Comparison of ENCODE assay signal across 8 cellular contexts in genomic region chr19:18274776-18275356, GRCh38. TPM values are rescaled to one million over a fixed set of nuclear protein-coding genes. Genes with fewer than 3 reads are reported as not detected.
DNase-seq lines count a peak whose midpoint lies in the region; ATAC-seq and TF ChIP-seq lines count a peak whose summit lies in the region.

No MANE protein-coding gene starts in this region.

- H4K20me1 ChIP-seq in osteoblast (ENCODE audit: insufficient read depth, low read length) = peaks cover 55% of the 10 kb centered on the region

- peaks cover 0 to 6% of the 10 kb centered on the region in 2 donors for H3K27me3 Mint-ChIP-seq in natural killer cell (ENCODE audit: low read depth in 2 of 2)
- no peaks in the 10 kb centered on the region for H3K27me3 Mint-ChIP-seq in natural killer cell treated with Interleukin-12 subunit alpha and Interleukin-12 subunit beta and Interleukin-15 and Interleukin-18, amount 100 ng/mL, for 72 hours

- peaks cover 16 to 28% of the 10 kb centered on the region in 2 donors for H3K4me1 Mint-ChIP-seq in natural killer cell
- peaks cover 14 to 15% of the 10 kb centered on the region in 2 donors for H3K4me1 Mint-ChIP-seq in natural killer cell treated with Interleukin-12 subunit alpha and Interleukin-12 subunit beta and Interleukin-15 and Interleukin-18, amount 100 ng/mL, for 72 hours (ENCODE audit: low read depth in 2 of 2)

- ATAC-seq in natural killer cell (peak in 2 of 3 donors; percentile 7 to 11), GM21528 (IDR thresholded peaks at IDR 0.05; ENCODE audit: low FRiP score, unreplicated experiment) (no peak), GM18909 (IDR thresholded peaks at IDR 0.05; ENCODE audit: poor library complexity, unreplicated experiment) (no peak)
- no peak for ATAC-seq in natural killer cell treated with Interleukin-12 subunit alpha and Interleukin-12 subunit beta and Interleukin-15 and Interleukin-18, amount 100 ng/mL, for 72 hours

- peaks cover 9% of the 10 kb centered on the region for H3K36me3 Mint-ChIP-seq in natural killer cell
- H3K36me3 Mint-ChIP-seq in natural killer cell treated with Interleukin-12 subunit alpha and Interleukin-12 subunit beta and Interleukin-15 and Interleukin-18, amount 100 ng/mL, for 72 hours = peaks cover 9% of the 10 kb centered on the region

- H3K4me1 ChIP-seq in osteoblast (ENCODE audit: insufficient read depth, low read length) = peaks cover 35% of the 10 kb centered on the region

- peak overlapping the region; percentile 32 for H3K4me3 ChIP-seq in osteoblast (ENCODE audit: insufficient read depth, low read length)

- no peaks in the 10 kb centered on the region for H3K9me3 ChIP-seq in osteoblast (ENCODE audit: low read depth, low read length)

- H3K4me3 Mint-ChIP-seq in natural killer cell = peak overlapping the region; percentile 66
- no peak overlapping the region for H3K4me3 Mint-ChIP-seq in natural killer cell treated with Interleukin-12 subunit alpha and Interleukin-12 subunit beta and Interleukin-15 and Interleukin-18, amount 100 ng/mL, for 72 hours

- TF ChIP-seq CTCF in natural killer cell (IDR thresholded peaks at IDR 0.05) (no peak), osteoblast (IDR thresholded peaks at IDR 0.05; ENCODE audit: extremely low read depth, low read depth, low read length) (no peak)

- intact Hi-C loops in natural killer cell (cut with micrococcal nuclease) = loop anchor here (5.0 kb wide), 2 partner anchors 83 to 142 kb away; partner anchors contain the start of genes MPV17L2 and SSBP4

- peak overlapping the region; percentile 84 for H3K27ac ChIP-seq in osteoblast (ENCODE audit: low read depth, low read length)

- H2AFZ ChIP-seq in osteoblast (ENCODE audit: low read length) = no peak overlapping the region

- H3K27me3 ChIP-seq in osteoblast (ENCODE audit: insufficient read depth, low read length) = no peaks in the 10 kb centered on the region

- peaks cover 14% of the 10 kb centered on the region for H3K36me3 ChIP-seq in osteoblast (ENCODE audit: insufficient read depth, low read length)

- H3K4me2 ChIP-seq in osteoblast (ENCODE audit: insufficient read depth, low read length) = peak overlapping the region; percentile 66

- H3K27ac Mint-ChIP-seq in natural killer cell = peak overlapping the region; percentile 97 to 99
- no peak overlapping the region for H3K27ac Mint-ChIP-seq in natural killer cell treated with Interleukin-12 subunit alpha and Interleukin-12 subunit beta and Interleukin-15 and Interleukin-18, amount 100 ng/mL, for 72 hours

- H3K9me3 Mint-ChIP-seq in natural killer cell = no peaks in the 10 kb centered on the region
- no peaks in the 10 kb centered on the region for H3K9me3 Mint-ChIP-seq in natural killer cell treated with Interleukin-12 subunit alpha and Interleukin-12 subunit beta and Interleukin-15 and Interleukin-18, amount 100 ng/mL, for 72 hours

- H3K79me2 ChIP-seq in osteoblast (ENCODE audit: insufficient read depth, low read length) = peaks cover 62% of the 10 kb centered on the region

- DNase-seq in natural killer cell = no peak
- no peak for DNase-seq in natural killer cell treated with Interleukin-12 subunit alpha and Interleukin-12 subunit beta and Interleukin-15 and Interleukin-18, amount 100 ng/mL, for 72 hours (ENCODE audit: low spot score)
- peak; percentile 23 for DNase-seq in UCSD-AML1 (lab: John Stamatoyannopoulos, UW; ENCODE audit: unreplicated experiment)
- DNase-seq in fibroblast of the conjunctiva (ENCODE audit: low read depth) = peak; percentile 79
- peak; percentile 98 for DNase-seq in osteoblast (ENCODE audit: insufficient read length, low spot score, missing footprints)
- no peak for DNase-seq in NCI-H187 (lab: John Stamatoyannopoulos, UW)

RNA-seq across cellular contexts. Expression of gene IQCN, which starts 0.6 kb away (rescaled TPM):
- total RNA-seq in natural killer cell = 10 to 100 TPM; 13.7 to 19.4 (median 15.6) TPM
- total RNA-seq in natural killer cell treated with Interleukin-12 subunit alpha and Interleukin-12 subunit beta and Interleukin-15 and Interleukin-18, amount 100 ng/mL, for 72 hours = 1 to 10 TPM; 1.5 to 4.0 TPM
- 2.5 and 3.5 TPM in 2 replicates for total RNA-seq in osteoblast

RNA-seq across cellular contexts. Expression of gene JUND, which starts 6.6 kb away (rescaled TPM):
- total RNA-seq in natural killer cell (1,000 to 10,000 TPM; 1,182 to 2,122 (median 1,520) TPM), osteoblast (170 and 172 TPM in 2 replicates)
- total RNA-seq in natural killer cell treated with Interleukin-12 subunit alpha and Interleukin-12 subunit beta and Interleukin-15 and Interleukin-18, amount 100 ng/mL, for 72 hours = 100 to 1,000 TPM; 218 to 267 TPM

RNA-seq across cellular contexts. Expression of gene LSM4, which starts 48.0 kb away (rescaled TPM):
- total RNA-seq in natural killer cell (10 to 100 TPM; 42.4 to 60.8 (median 44.8) TPM), osteoblast (74.3 and 74.6 TPM in 2 replicates)
- 100 to 1,000 TPM; 153 to 223 TPM for total RNA-seq in natural killer cell treated with Interleukin-12 subunit alpha and Interleukin-12 subunit beta and Interleukin-15 and Interleukin-18, amount 100 ng/mL, for 72 hours

RNA-seq across cellular contexts. Expression of gene PDE4C, which starts 48.6 kb away (rescaled TPM):
- total RNA-seq in natural killer cell (not detected), osteoblast (under 0.01 TPM in 1 of 2 replicates, not detected in the other)
- 1 to 10 TPM in 1 of 2 donors, under 1 TPM in 1; 0.22 to 1.4 TPM for total RNA-seq in natural killer cell treated with Interleukin-12 subunit alpha and Interleukin-12 subunit beta and Interleukin-15 and Interleukin-18, amount 100 ng/mL, for 72 hours

Comparison
In these comparisons a context has a peak if more than half of its experiments do, and no peak if none do; other contexts are left out.
1. ATAC-seq: peak in natural killer cell (2 of 3); none in natural killer cell treated with Interleukin-12 subunit alpha and Interleukin-12 subunit beta and Interleukin-15 and Interleukin-18, amount 100 ng/mL, for 72 hours (0 of 2), GM21528 (single experiment) and GM18909 (single experiment).
2. H3K27ac Mint-ChIP-seq: peak in natural killer cell (2 of 2); none in natural killer cell treated with Interleukin-12 subunit alpha and Interleukin-12 subunit beta and Interleukin-15 and Interleukin-18, amount 100 ng/mL, for 72 hours (0 of 2).
3. DNase-seq: peak in UCSD-AML1 (single experiment), fibroblast of the conjunctiva (single experiment) and osteoblast (single experiment); none in natural killer cell (single experiment), natural killer cell treated with Interleukin-12 subunit alpha and Interleukin-12 subunit beta and Interleukin-15 and Interleukin-18, amount 100 ng/mL, for 72 hours (single experiment) and NCI-H187 (0 of 2).